15 cellular contexts compared by ENCODE assay signal in genomic region chr15:85781099-85781498, GRCh38. TPM values are rescaled to one million over a fixed set of nuclear protein-coding genes. Genes with fewer than 3 reads are reported as not detected.
A peak's percentile ranks its signal among the peaks of the same experiment; 100 is the strongest.
DNase-seq lines count a peak whose midpoint lies in the region; ATAC-seq and TF ChIP-seq lines count a peak whose summit lies in the region.
"Had no signal": no experiment of that assay in that cellular context is flagged by ENCODE, and none has a peak within 500 bp of the region (broad histone marks: within the 10 kb centered on the region; RNA-seq: fewer than 3 reads in every experiment).

No MANE protein-coding gene starts in this region.

- TF ChIP-seq CTCF in glutamatergic neuron (IDR thresholded peaks at IDR 0.05; ENCODE audit: partially characterized antibody, unreplicated experiment) (no peak), right lobe of liver (IDR thresholded peaks at IDR 0.05) (no peak)

- peak; percentile 67 to 84 (median 79) for ATAC-seq in right lobe of liver
- ATAC-seq: A549; CD8-positive, alpha-beta T cell had no signal

- H3K9me3 ChIP-seq in right lobe of liver, result no peaks in the 10 kb centered on the region
- H3K9me3 ChIP-seq: A549 had no signal

- intact Hi-C loops in right lobe of liver (cut with DNase I), result no loop called here

- no peaks in the 10 kb centered on the region for H3K36me3 ChIP-seq in right lobe of liver

- peak overlapping the region in 1 of 3 donors; percentile 19 for H3K4me3 ChIP-seq in right lobe of liver
- H3K4me3 ChIP-seq: A549 had no signal

- peaks cover 8% of the 10 kb centered on the region for H3K9me3 Mint-ChIP-seq in glutamatergic neuron (ENCODE audit: unreplicated experiment)
- H3K9me3 Mint-ChIP-seq: CD8-positive, alpha-beta T cell; H9 had no signal

- peaks cover 56% of the 10 kb centered on the region for H3K4me1 Mint-ChIP-seq in glutamatergic neuron (ENCODE audit: low read depth, unreplicated experiment)

- peak; percentile 14 for DNase-seq in NCI-H2171 treated with DMSO at 0.1 percent for 48 hours (lab: John Stamatoyannopoulos, UW)
- DNase-seq in NCI-H2171 (lab: John Stamatoyannopoulos, UW), result no peak
- DNase-seq in glutamatergic neuron, result no peak
- peak in 1 of 3 donors; percentile 85 for DNase-seq in right lobe of liver
- DNase-seq in NOMO-1 treated with DMSO at 0.1 percent for 48 hours (lab: John Stamatoyannopoulos, UW; ENCODE audit: unreplicated experiment), result no peak
- DNase-seq in substantia nigra (lab: John Stamatoyannopoulos, UW), result no peak
- no peak for DNase-seq in SK-N-DZ (ENCODE audit: low spot score)
- DNase-seq: AML-193; Calu3; CD8-positive, alpha-beta T cell; DMS79 treated with DMSO at 0.1 percent for 48 hours; GF-D8; H9 had no signal

- no peaks in the 10 kb centered on the region for H3K36me3 Mint-ChIP-seq in glutamatergic neuron (ENCODE audit: unreplicated experiment)
- H3K36me3 Mint-ChIP-seq: CD8-positive, alpha-beta T cell had no signal

- H3K27me3 Mint-ChIP-seq in glutamatergic neuron (ENCODE audit: unreplicated experiment), result peaks cover 15% of the 10 kb centered on the region

- no peaks in the 10 kb centered on the region for H3K27me3 ChIP-seq in right lobe of liver

- peak overlapping the region; percentile 65 to 97 (median 94) for H3K27ac ChIP-seq in right lobe of liver
- no peak overlapping the region for H3K27ac ChIP-seq in substantia nigra (ENCODE audit: low read depth, low read length, poor library complexity, severe bottlenecking)
- H3K27ac ChIP-seq: 22Rv1, A549 had no signal

- 49% methylated on average over 7 of the region's 7 CpGs for WGBS in right lobe of liver (ENCODE audit: insufficient coverage, low coverage, low lambda C conversion rate, missing lambda C conversion rate)

- H3K4me3 Mint-ChIP-seq in glutamatergic neuron (ENCODE audit: unreplicated experiment), result peak overlapping the region; percentile 49
- H3K4me3 Mint-ChIP-seq: CD8-positive, alpha-beta T cell; H9 had no signal

- peaks cover 0 to 81% (median 27%) of the 10 kb centered on the region in 4 donors for H3K4me1 ChIP-seq in right lobe of liver

- TF ChIP-seq POLR2A in right lobe of liver (IDR thresholded peaks at IDR 0.05), result peak; percentile 45

- peak overlapping the region; percentile 98 for H3K27ac Mint-ChIP-seq in glutamatergic neuron (ENCODE audit: unreplicated experiment)
- H3K27ac Mint-ChIP-seq: CD8-positive, alpha-beta T cell had no signal

RNA-seq across cellular contexts. Expression of gene KLHL25, which starts 13.6 kb away (rescaled TPM):
- total RNA-seq in glutamatergic neuron (ENCODE audit: unreplicated experiment) (45.1 TPM), right lobe of liver (10 to 100 TPM in 3 of 6 experiments, 1 to 10 TPM in 3; 5.8 to 21.7 (median 13.4) TPM)
- 16.6 and 22.5 TPM in 2 replicates for polyA plus RNA-seq in SK-N-DZ (2014; cell fraction: cytosol; rRNA removed)
- polyA plus RNA-seq in SK-N-DZ (2014; cell fraction: nucleus; rRNA removed), result 20.5 and 29.3 TPM in 2 replicates
